ENCODE assay signal across 10 cellular contexts in the genomic region with DNA sequence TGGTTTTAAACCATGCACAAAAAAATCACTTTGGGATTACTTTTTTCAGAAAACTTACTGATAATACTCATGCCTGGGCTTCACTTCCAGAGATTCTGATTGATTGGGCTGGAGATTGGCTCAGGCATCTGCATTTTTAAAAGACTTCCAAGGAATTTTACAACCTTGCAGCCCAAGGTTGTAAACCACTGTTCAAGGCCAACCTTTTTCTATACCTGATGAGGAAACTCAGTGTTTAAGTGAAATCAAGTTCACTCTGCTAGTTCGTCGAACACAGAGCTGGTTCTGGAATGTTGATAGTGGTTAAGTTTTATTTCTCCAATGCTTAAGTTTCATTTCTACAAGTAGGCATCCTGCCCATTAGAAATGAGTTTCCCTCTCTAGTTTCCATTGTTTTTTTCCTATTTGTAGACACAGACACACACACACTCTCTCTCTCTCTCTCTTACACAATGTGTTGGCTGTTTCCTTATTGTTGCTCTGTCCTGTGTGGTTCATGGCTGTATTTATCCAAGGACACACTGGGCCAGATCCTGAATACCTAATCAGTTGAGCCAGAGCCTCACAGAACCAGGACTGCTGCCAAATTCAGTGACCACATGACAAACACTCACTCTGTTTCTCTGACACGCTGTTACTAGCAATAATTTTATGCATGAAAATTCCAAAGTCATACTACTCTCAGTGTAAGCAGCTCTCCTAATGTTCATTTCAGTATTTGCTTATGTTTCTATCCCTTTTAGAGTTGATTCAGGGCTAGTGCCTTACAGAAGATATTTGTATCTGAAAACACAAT. TPM values are rescaled to one million over a fixed set of nuclear protein-coding genes. Genes with fewer than 3 reads are reported as not detected.
DNase-seq lines count a peak whose midpoint lies in the region; ATAC-seq lines count a peak whose summit lies in the region.
"Had no signal": no experiment of that assay in that cellular context is flagged by ENCODE, and none has a peak within 500 bp of the region (broad histone marks: within the 10 kb centered on the region; RNA-seq: fewer than 3 reads in every experiment).

No MANE protein-coding gene starts in this region.

- H2BK5ac ChIP-seq in mesenchymal stem cell (ENCODE audit: low read depth, low read length, poor library complexity, severe bottlenecking), result no peak overlapping the region

- no peak overlapping the region for H2AFZ ChIP-seq in mesenchymal stem cell (ENCODE audit: low read depth, low read length)

- no peaks in the 10 kb centered on the region for H3K36me3 ChIP-seq in duodenal mucosa (ENCODE audit: control insufficient read depth in 1 of 2, insufficient read depth in 2 of 2, low read length in 2 of 2)
- H3K36me3 ChIP-seq in mesenchymal stem cell (ENCODE audit: control insufficient read depth in 1 of 2, insufficient read depth in 2 of 2, low read depth in 1 of 2, low read length in 2 of 2), result no peaks in the 10 kb centered on the region
- H3K36me3 ChIP-seq: SJCRH30 had no signal

- no peaks in the 10 kb centered on the region for H3K79me1 ChIP-seq in mesenchymal stem cell (replicated peaks; ENCODE audit: low read length, poor library complexity, severe bottlenecking)

- ATAC-seq in GM19035 (IDR thresholded peaks at IDR 0.05; ENCODE audit: unreplicated experiment), result no peak
- no peak for ATAC-seq in GM18502 (IDR thresholded peaks at IDR 0.05; ENCODE audit: poor library complexity, unreplicated experiment)
- no peak for ATAC-seq in HG03442 (IDR thresholded peaks at IDR 0.05; ENCODE audit: unreplicated experiment)
- no peak for ATAC-seq in HG02973 (IDR thresholded peaks at IDR 0.05; ENCODE audit: unreplicated experiment)

- no peak overlapping the region for H3K4me2 ChIP-seq in mesenchymal stem cell (ENCODE audit: low read length, poor library complexity, severe bottlenecking)

- peak overlapping the region; percentile 63 for H3K27ac ChIP-seq in duodenal mucosa (ENCODE audit: low read depth, low read length)
- no peak overlapping the region for H3K27ac ChIP-seq in mesenchymal stem cell (ENCODE audit: low read length, poor library complexity, severe bottlenecking)
- H3K27ac ChIP-seq: SJCRH30 had no signal

- no peak overlapping the region for H2BK120ac ChIP-seq in mesenchymal stem cell (ENCODE audit: low read depth, low read length)

- H2AK5ac ChIP-seq in mesenchymal stem cell (ENCODE audit: low read length, severe bottlenecking), result no peak overlapping the region

- no peak overlapping the region for H4K91ac ChIP-seq in mesenchymal stem cell (ENCODE audit: low read length)

- no peaks in the 10 kb centered on the region for H3K9me3 ChIP-seq in duodenal mucosa (ENCODE audit: control insufficient read depth in 1 of 2, low read length in 2 of 2)
- H3K9me3 ChIP-seq in mesenchymal stem cell (ENCODE audit: control insufficient read depth, low read length), result no peaks in the 10 kb centered on the region
- H3K9me3 ChIP-seq: SJCRH30 had no signal

- peak overlapping the region in 1 of 2 experiments; percentile 34 for H3K18ac ChIP-seq in mesenchymal stem cell (ENCODE audit: low read depth in 1 of 2, low read length in 2 of 2)

- H3K9ac ChIP-seq in duodenal mucosa (ENCODE audit: low read depth in 1 of 2, low read length in 2 of 2) (no peak overlapping the region), mesenchymal stem cell (ENCODE audit: low read length) (peak overlapping the region; percentile 77)

- H3K4me3 ChIP-seq in duodenal mucosa (ENCODE audit: low read depth in 1 of 2, low read length in 2 of 2), result peak overlapping the region in 1 of 2 donors; percentile 7
- H3K4me3 ChIP-seq in mesenchymal stem cell (ENCODE audit: insufficient read depth in 1 of 2, low read depth in 1 of 2, low read length in 2 of 2), result peak overlapping the region in 1 of 2 experiments; percentile 36
- H3K4me3 ChIP-seq: SJCRH30 had no signal

- H2BK15ac ChIP-seq in mesenchymal stem cell (ENCODE audit: low read depth, poor library complexity, severe bottlenecking), result no peak overlapping the region

- H3K4ac ChIP-seq in mesenchymal stem cell (ENCODE audit: low read depth in 1 of 2, low read length in 2 of 2), result no peak overlapping the region

- no peaks in the 10 kb centered on the region for H3K27me3 ChIP-seq in duodenal mucosa (ENCODE audit: control insufficient read depth in 1 of 2, insufficient read depth in 2 of 2, low read length in 2 of 2)
- no peaks in the 10 kb centered on the region for H3K27me3 ChIP-seq in mesenchymal stem cell (ENCODE audit: control insufficient read depth in 1 of 2, insufficient read depth in 1 of 2, low read length in 2 of 2)
- H3K27me3 ChIP-seq: SJCRH30 had no signal

- no peak overlapping the region for H3K14ac ChIP-seq in mesenchymal stem cell (ENCODE audit: low read length in 2 of 2)

- peaks cover 20 to 23% of the 10 kb centered on the region in 2 donors for H3K4me1 ChIP-seq in duodenal mucosa (ENCODE audit: control insufficient read depth in 1 of 2, insufficient read depth in 2 of 2, low read length in 2 of 2)
- H3K4me1 ChIP-seq in mesenchymal stem cell (ENCODE audit: control insufficient read depth, insufficient read depth, low read depth, low read length), result peaks cover 3% of the 10 kb centered on the region
- H3K4me1 ChIP-seq: SJCRH30 had no signal

- 80% methylated on average over 3 of the region's 3 CpGs for WGBS in mesenchymal stem cell

- H4K8ac ChIP-seq in mesenchymal stem cell (ENCODE audit: low read length), result no peak overlapping the region

- H3K23ac ChIP-seq in mesenchymal stem cell (ENCODE audit: low read length in 2 of 2), result no peak overlapping the region

- DNase-seq in SIG-M5 treated with dmso at 0.1 percent for 504 hours (lab: John Stamatoyannopoulos, UW; ENCODE audit: unreplicated experiment), result peak; percentile 3
- DNase-seq in SIG-M5 (lab: John Stamatoyannopoulos, UW), result no peak
- DNase-seq in mesenchymal stem cell, result peak; percentile 86
- DNase-seq: CD4-positive, CD25-positive, alpha-beta regulatory T cell had no signal

- no peak overlapping the region for H2BK12ac ChIP-seq in mesenchymal stem cell (ENCODE audit: low read length in 2 of 2)

RNA-seq across cellular contexts. Expression of a gene that starts 3.7 kb away (rescaled TPM):
- polyA plus RNA-seq in mesenchymal stem cell (2013, experiment 1 of 2), result 0.03 TPM
- polyA plus RNA-seq in mesenchymal stem cell (2013, experiment 2 of 2), result not detected

RNA-seq across cellular contexts. Expression of a gene that starts 18.3 kb away (rescaled TPM):
- polyA plus RNA-seq in mesenchymal stem cell (2013, experiment 1 of 2), result 26.8 TPM
- 26.9 TPM for polyA plus RNA-seq in mesenchymal stem cell (2013, experiment 2 of 2)

RNA-seq across cellular contexts. Expression of a gene that starts 40.3 kb away (rescaled TPM):
- polyA plus RNA-seq in mesenchymal stem cell (2013, experiment 1 of 2), result 16.7 TPM
- 17.1 TPM for polyA plus RNA-seq in mesenchymal stem cell (2013, experiment 2 of 2)

RNA-seq across cellular contexts. Expression of a gene that starts 46.3 kb away (rescaled TPM):
- 29.1 TPM for polyA plus RNA-seq in mesenchymal stem cell (2013, experiment 1 of 2)
- 30.3 TPM for polyA plus RNA-seq in mesenchymal stem cell (2013, experiment 2 of 2)
